Comparison of ENCODE assay signal across 26 cellular contexts in genomic region chr2:80335411-80335810, GRCh38. TPM values are rescaled to one million over a fixed set of nuclear protein-coding genes. Genes with fewer than 3 reads are reported as not detected.
"Had no signal": no experiment of that assay in that cellular context is flagged by ENCODE, and none has a peak within 500 bp of the region (broad histone marks: within the 10 kb centered on the region; RNA-seq: fewer than 3 reads in every experiment).

No MANE protein-coding gene starts in this region.

- H3K9me3 ChIP-seq: MG63, SJCRH30 had no signal

- H3K27ac ChIP-seq: RWPE1, SJCRH30 had no signal

- H3K4me1 ChIP-seq: SJCRH30 had no signal

- ATAC-seq: Panc1, PC-3, T-cell had no signal

- H3K27me3 ChIP-seq: MG63, SJCRH30 had no signal

- H3K36me3 ChIP-seq: MG63, SJCRH30 had no signal

- H3K4me3 ChIP-seq: MG63, SJCRH30 had no signal

- DNase-seq: IMR-90; Karpas-422; KG1; MG63; NCI-H1092; NCI-H1105 treated with DMSO at 0.1 percent for 48 hours; NCI-H1417 treated with DMSO at 0.1 percent for 48 hours; NCI-H146; NCI-H187 treated with DMSO at 0.1 percent for 48 hours; NCI-H2029 treated with DMSO at 0.1 percent for 48 hours; NCI-H2171 treated with DMSO at 0.1 percent for 48 hours; NCI-H345; NCI-H446 treated with DMSO at 0.1 percent for 48 hours; NCI-H510A treated with DMSO at 0.1 percent for 48 hours; NCI-H526 treated with DMSO at 0.1 percent for 48 hours; NCI-H748 treated with DMSO at 0.1 percent for 48 hours; NK-92 treated with Interleukin-12 subunit alpha and Interleukin-12 subunit beta, amount 100 ng/mL, for 24 hours; PC-3; SHP77; SJCRH30; SW 1271; T-cell had no signal

RNA-seq across cellular contexts. Expression of gene LRRTM1, which starts 30.9 kb away (rescaled TPM):
- total RNA-seq: HT-29, IMR-90, OCI-LY7, PC-3, SJCRH30, T-cell had no signal
- polyA plus RNA-seq: IMR-90 had no signal
